8 cellular contexts compared by ENCODE assay signal in the genomic region with DNA sequence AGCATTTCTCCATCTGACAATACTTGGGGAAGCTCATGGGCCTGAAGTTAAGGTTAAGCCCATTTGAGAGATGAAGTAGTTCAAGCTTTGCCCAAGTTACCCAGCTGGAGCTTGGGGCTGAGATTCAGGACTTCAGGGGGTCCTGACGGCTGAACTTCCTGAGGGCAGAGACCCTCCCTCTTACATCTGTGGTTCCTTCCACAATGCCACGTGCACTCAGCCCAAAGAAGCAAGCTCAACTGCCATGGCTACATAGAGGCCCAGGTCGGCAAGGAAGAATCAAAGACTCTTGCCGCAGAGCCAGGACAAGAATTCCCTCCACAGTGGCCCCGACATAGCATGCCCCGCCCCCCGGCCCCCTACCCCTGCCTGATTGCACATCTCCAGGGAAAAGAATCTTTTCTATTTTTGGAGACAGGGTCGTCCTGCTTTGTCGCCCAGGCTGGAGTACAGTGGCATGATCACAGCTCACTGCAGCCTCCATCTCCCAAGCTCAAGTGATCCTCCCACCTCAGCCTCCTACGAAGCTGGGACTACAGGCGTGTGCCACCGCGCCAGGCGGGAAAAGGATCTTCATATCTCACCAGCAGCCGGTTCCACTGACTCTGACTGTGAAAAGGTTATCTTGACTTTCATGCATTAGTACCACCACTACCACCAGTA. TPM values are rescaled to one million over a fixed set of nuclear protein-coding genes. Genes with fewer than 3 reads are reported as not detected.
A peak's percentile ranks its signal among the peaks of the same experiment; 100 is the strongest.
DNase-seq lines count a peak whose midpoint lies in the region; ATAC-seq and TF ChIP-seq lines count a peak whose summit lies in the region.

No MANE protein-coding gene starts in this region.

- H2BK5ac ChIP-seq in H9 (ENCODE audit: insufficient read length, low read length), result no peak overlapping the region

- H3K36me3 ChIP-seq in left ventricle myocardium inferior (peaks cover 12% of the 10 kb centered on the region), skeletal muscle tissue (ENCODE audit: control insufficient read depth in 3 of 3, insufficient read depth in 3 of 3, low read length in 3 of 3) (peaks cover 6 to 13% (median 10%) of the 10 kb centered on the region in 3 donors)

- POLR2A ChIA-PET in activated CD4-positive, alpha-beta memory T cell treated with anti-CD3 and anti-CD28 coated beads for 36 hours (lab: Charles Lee), result interaction anchor here (0.9 to 2.4 kb wide), 7 partner anchors 16 to 75 kb away, joined by 3 to 9 read pairs (median 4); partner anchors contain the start of gene FBXW2

- H4K8ac ChIP-seq in H9 (replicated peaks; ENCODE audit: insufficient read length, low read depth, low read length), result no peak overlapping the region

- no peak overlapping the region for H2BK120ac ChIP-seq in H9 (ENCODE audit: low read depth, low read length, poor library complexity, severe bottlenecking)

- peaks cover 3 to 55% (median 17%) of the 10 kb centered on the region in 3 experiments; a peak in 6 of 7 replicates for H3K36me3 Mint-ChIP-seq in H9 (ENCODE audit: insufficient read depth in 1 of 3, low read depth in 3 of 3)
- peaks cover 63% of the 10 kb centered on the region for H3K36me3 Mint-ChIP-seq in activated CD4-positive, alpha-beta memory T cell treated with anti-CD3 and anti-CD28 coated beads for 36 hours

- H2BK12ac ChIP-seq in H9 (ENCODE audit: insufficient read length, low read depth, low read length), result no peak overlapping the region

- no peak overlapping the region for H2AFZ ChIP-seq in H9 (ENCODE audit: low read length)

- H3K9me3 ChIP-seq in H9 (ENCODE audit: control insufficient read depth, low read depth, low read length), result no peaks in the 10 kb centered on the region
- no peaks in the 10 kb centered on the region for H3K9me3 ChIP-seq in left ventricle myocardium inferior (replicated peaks)
- H3K9me3 ChIP-seq in skeletal muscle tissue (ENCODE audit: control insufficient read depth in 3 of 3, low read length in 3 of 3), result no peaks in the 10 kb centered on the region

- no peak overlapping the region for H2BK20ac ChIP-seq in H9 (ENCODE audit: low read depth, low read length, poor library complexity, severe bottlenecking)

- H3K18ac ChIP-seq in H9 (ENCODE audit: insufficient read length, low read depth, low read length), result no peak overlapping the region

- no peak overlapping the region for H3K23ac ChIP-seq in H9 (ENCODE audit: insufficient read length, low read depth, low read length)

- DNase-seq in H9, result no peak
- DNase-seq in activated CD4-positive, alpha-beta memory T cell treated with anti-CD3 and anti-CD28 coated beads for 36 hours, result no peak
- no peak for DNase-seq in left ventricle myocardium inferior
- no peak for DNase-seq in DMS114 treated with DMSO at 0.1 percent for 48 hours (lab: John Stamatoyannopoulos, UW; ENCODE audit: unreplicated experiment)
- DNase-seq in DMS 273 treated with DMSO at 0.1 percent for 48 hours (lab: John Stamatoyannopoulos, UW), result no peak

- intact Hi-C loops in activated CD4-positive, alpha-beta memory T cell treated with anti-CD3 and anti-CD28 coated beads for 36 hours (cut with micrococcal nuclease), result loop anchor here (1.0 to 2.0 kb wide), 5 partner anchors 8 to 253 kb away; partner anchors contain the start of gene FBXW2
- intact Hi-C loops in left ventricle myocardium inferior (cut with micrococcal nuclease), result no loop called here

- H3K56ac ChIP-seq in H9 (ENCODE audit: insufficient read length, low read depth, low read length), result no peak overlapping the region

- no peaks in the 10 kb centered on the region for H3K79me2 ChIP-seq in H9 (ENCODE audit: insufficient read depth, low read length)

- no peaks in the 10 kb centered on the region for H3K79me1 ChIP-seq in H9 (ENCODE audit: insufficient read depth, low read depth, low read length, poor library complexity, severe bottlenecking)

- peak overlapping the region; percentile 35 for H3K4me2 ChIP-seq in H9 (ENCODE audit: insufficient read depth, insufficient read length, low read length)

- H3K4ac ChIP-seq in H9 (ENCODE audit: low read depth, low read length), result no peak overlapping the region

- CTCF ChIA-PET in activated CD4-positive, alpha-beta memory T cell treated with anti-CD3 and anti-CD28 coated beads for 36 hours (lab: Charles Lee), result interaction anchor here (0.7 to 3.6 kb wide), 7 partner anchors 22 to 112 kb away, joined by 3 to 27 read pairs (median 7); no protein-coding TSS in a partner anchor

- 0 out of 2 replicates have a peak, but pooled peaks cover 2% of the 10 kb centered on the region for H3K4me1 ChIP-seq in H9 (ENCODE audit: insufficient read depth, low read length)
- peaks cover 9% of the 10 kb centered on the region for H3K4me1 ChIP-seq in left ventricle myocardium inferior
- H3K4me1 ChIP-seq in skeletal muscle tissue (ENCODE audit: control insufficient read depth in 3 of 3, insufficient read depth in 3 of 3, low read length in 3 of 3), result peaks cover 9 to 21% (median 11%) of the 10 kb centered on the region in 3 donors

- H4K5ac ChIP-seq in H9 (ENCODE audit: insufficient read length, low read depth, low read length), result no peak overlapping the region

- H3K23me2 ChIP-seq in H9 (ENCODE audit: insufficient read length, low read depth, low read length, poor library complexity, severe bottlenecking), result no peaks in the 10 kb centered on the region

- H3K27me3 ChIP-seq in H9 (ENCODE audit: insufficient read depth, low read length) (no peaks in the 10 kb centered on the region), left ventricle myocardium inferior (ENCODE audit: low read depth) (no peaks in the 10 kb centered on the region), skeletal muscle tissue (ENCODE audit: control insufficient read depth in 3 of 3, insufficient read depth in 3 of 3, low read length in 3 of 3) (no peaks in the 10 kb centered on the region)

- H3K27me3 Mint-ChIP-seq in H9 (ENCODE audit: low read depth), result no peaks in the 10 kb centered on the region
- no peaks in the 10 kb centered on the region for H3K27me3 Mint-ChIP-seq in activated CD4-positive, alpha-beta memory T cell treated with anti-CD3 and anti-CD28 coated beads for 36 hours

- no peak overlapping the region for H3T11ph ChIP-seq in H9 (ENCODE audit: low read length)

- no peak overlapping the region for H3K27ac Mint-ChIP-seq in H9
- peak overlapping the region; percentile 51 for H3K27ac Mint-ChIP-seq in activated CD4-positive, alpha-beta memory T cell treated with anti-CD3 and anti-CD28 coated beads for 36 hours

- H3K9ac ChIP-seq in H9 (ENCODE audit: extremely low read depth, insufficient read length, low read length), result no peak overlapping the region
- H3K9ac ChIP-seq in skeletal muscle tissue (ENCODE audit: low read depth in 1 of 3, low read length in 3 of 3), result peak overlapping the region; percentile 34 to 75 (median 65)

- no peaks in the 10 kb centered on the region; a peak in 1 of 5 replicates for H3K9me3 Mint-ChIP-seq in H9
- H3K9me3 Mint-ChIP-seq in activated CD4-positive, alpha-beta memory T cell treated with anti-CD3 and anti-CD28 coated beads for 36 hours, result no peaks in the 10 kb centered on the region

- H3K27ac ChIP-seq in H9 (ENCODE audit: insufficient read length, low read depth, low read length) (no peak overlapping the region), left ventricle myocardium inferior (replicated peaks) (peak overlapping the region; percentile 88), skeletal muscle tissue (ENCODE audit: low read depth, low read length) (peak overlapping the region; percentile 68)

- no peak overlapping the region for H4K91ac ChIP-seq in H9 (ENCODE audit: insufficient read length, low read depth, low read length)

- ATAC-seq in GM19324 (IDR thresholded peaks at IDR 0.05; ENCODE audit: low FRiP score, unreplicated experiment) (no peak), HG03108 (IDR thresholded peaks at IDR 0.05; ENCODE audit: unreplicated experiment) (no peak)

- H2BK15ac ChIP-seq in H9 (ENCODE audit: low read depth, low read length), result no peak overlapping the region

- peaks cover 20 to 29% of the 10 kb centered on the region in 2 experiments for H3K4me1 Mint-ChIP-seq in H9
- H3K4me1 Mint-ChIP-seq in activated CD4-positive, alpha-beta memory T cell treated with anti-CD3 and anti-CD28 coated beads for 36 hours (ENCODE audit: low read depth), result peaks cover 36% of the 10 kb centered on the region

- no peaks in the 10 kb centered on the region for H4K20me1 ChIP-seq in H9 (ENCODE audit: control insufficient read depth, insufficient read depth, insufficient read length)

- WGBS in H9 (ENCODE audit: extremely low coverage, insufficient read length, low lambda C conversion rate), result no CpG with 5 or more reads among the region's 15 CpGs

- no peak overlapping the region for H3K14ac ChIP-seq in H9 (ENCODE audit: insufficient read depth, low read length)

- no peak overlapping the region for H2AK5ac ChIP-seq in H9 (ENCODE audit: insufficient read length, low read length)

- H3K4me3 ChIP-seq in left ventricle myocardium inferior, result peak overlapping the region; percentile 71
- H3K4me3 ChIP-seq in skeletal muscle tissue (ENCODE audit: low read length in 3 of 3), result peak overlapping the region; percentile 74 to 80 (median 75)

- H3K4me3 Mint-ChIP-seq in H9, result peak overlapping the region in 1 of 2 experiments; percentile 49; a peak in 3 of 5 replicates
- peak overlapping the region; percentile 64 for H3K4me3 Mint-ChIP-seq in activated CD4-positive, alpha-beta memory T cell treated with anti-CD3 and anti-CD28 coated beads for 36 hours

- no peak for TF ChIP-seq CTCF in H9 (conservative IDR thresholded peaks at IDR 0.05)
- TF ChIP-seq CTCF in left ventricle myocardium inferior (IDR thresholded peaks at IDR 0.05; ENCODE audit: borderline replicate concordance), result no peak

RNA-seq across cellular contexts. Expression of gene PHF19, which starts 9.2 kb away (rescaled TPM):
- total RNA-seq in H9 (2021), result 66.7 and 66.8 TPM in 2 replicates
- total RNA-seq in activated CD4-positive, alpha-beta memory T cell treated with anti-CD3 and anti-CD28 coated beads for 36 hours, result 100 to 1,000 TPM; 183 to 189 TPM
- 13.0 TPM for total RNA-seq in left ventricle myocardium inferior
- 14.1 TPM for total RNA-seq in skeletal muscle tissue

RNA-seq across cellular contexts. Expression of gene PSMD5, which starts 25.1 kb away (rescaled TPM):
- total RNA-seq in H9 (2021), result 64.9 and 68.9 TPM in 2 replicates
- total RNA-seq in activated CD4-positive, alpha-beta memory T cell treated with anti-CD3 and anti-CD28 coated beads for 36 hours, result 10 to 100 TPM; 69.7 to 71.0 TPM
- total RNA-seq in left ventricle myocardium inferior, result 16.2 TPM
- total RNA-seq in skeletal muscle tissue, result 27.1 TPM

RNA-seq across cellular contexts. Expression of gene TRAF1, which starts 58.8 kb away (rescaled TPM):
- 1.4 and 1.5 TPM in 2 replicates for total RNA-seq in H9 (2021)
- 100 to 1,000 TPM; 124 TPM for total RNA-seq in activated CD4-positive, alpha-beta memory T cell treated with anti-CD3 and anti-CD28 coated beads for 36 hours
- 2.6 TPM for total RNA-seq in left ventricle myocardium inferior
- total RNA-seq in skeletal muscle tissue, result 2.1 TPM

Comparison
In these comparisons a context has a peak if more than half of its experiments do, and no peak if none do; other contexts are left out.
1. RNA of gene TRAF1, which starts 58.8 kb away (total RNA-seq): 124 TPM in activated CD4-positive, alpha-beta memory T cell treated with anti-CD3 and anti-CD28 coated beads for 36 hours; 2.6 TPM in left ventricle myocardium inferior (single experiment), 2.1 TPM in skeletal muscle tissue (single experiment) and 1.4 to 1.5 TPM in H9; every median in the first group is over 10 times any median in the second.